ENCODE assay signal across 18 cellular contexts in genomic region chr10:33653584-33654367, GRCh38.
A peak's percentile ranks its signal among the peaks of the same experiment; 100 is the strongest.
DNase-seq lines count a peak whose midpoint lies in the region; ATAC-seq, FAIRE-seq and TF ChIP-seq lines count a peak whose summit lies in the region.
"Had no signal": no experiment of that assay in that cellular context is flagged by ENCODE, and none has a peak within 500 bp of the region (broad histone marks: within the 10 kb centered on the region; RNA-seq: fewer than 3 reads in every experiment).

No MANE protein-coding gene starts in this region.

- H4K20me1 ChIP-seq in endothelial cell of umbilical vein (replicated peaks; ENCODE audit: control insufficient read depth, extremely low read depth, insufficient read depth, low read length) (no peaks in the 10 kb centered on the region), osteoblast (ENCODE audit: insufficient read depth, low read length) (no peaks in the 10 kb centered on the region)

- peaks cover 7% of the 10 kb centered on the region for H3K4me1 Mint-ChIP-seq in osteocyte (ENCODE audit: unreplicated experiment)
- H3K4me1 Mint-ChIP-seq: IgD-negative memory B cell, memory B cell had no signal

- H3K9me3 ChIP-seq in endothelial cell of umbilical vein (replicated peaks; ENCODE audit: control insufficient read depth, insufficient read depth, low read length): no peaks in the 10 kb centered on the region
- H3K9me3 ChIP-seq in osteoblast (ENCODE audit: low read depth, low read length): no peaks in the 10 kb centered on the region
- H3K9me3 ChIP-seq: ovary had no signal

- H3K27ac ChIP-seq in endothelial cell of umbilical vein (ENCODE audit: insufficient read depth, low read depth, low read length): no peak overlapping the region
- H3K27ac ChIP-seq in osteoblast (ENCODE audit: low read depth, low read length): no peak overlapping the region
- H3K27ac ChIP-seq: body of pancreas, ovary, tibial nerve had no signal

- CTCF ChIA-PET in endothelial cell of umbilical vein (lab: Charles Lee): interaction anchor here (0.8 to 1.4 kb wide), 5 partner anchors 8 to 321 kb away, joined by 3 to 4 read pairs (median 3); no protein-coding TSS in a partner anchor

- H3K36me3 ChIP-seq in endothelial cell of umbilical vein (ENCODE audit: control insufficient read depth in 2 of 2, extremely low read depth in 1 of 2, insufficient read depth in 2 of 2, low read length in 2 of 2): no peaks in the 10 kb centered on the region
- no peaks in the 10 kb centered on the region for H3K36me3 ChIP-seq in osteoblast (ENCODE audit: insufficient read depth, low read length)
- H3K36me3 ChIP-seq: ovary, tibial nerve had no signal

- H3K79me2 ChIP-seq in endothelial cell of umbilical vein (ENCODE audit: control insufficient read depth, insufficient read depth, low read length): no peaks in the 10 kb centered on the region
- H3K79me2 ChIP-seq in osteoblast (ENCODE audit: insufficient read depth, low read length): no peaks in the 10 kb centered on the region

- no peak overlapping the region for H3K27ac Mint-ChIP-seq in osteocyte (ENCODE audit: unreplicated experiment)
- H3K27ac Mint-ChIP-seq: activated CD4-positive, alpha-beta T cell treated with anti-CD3 and anti-CD28 coated beads, Interleukin-2, amount 10 ng/mL, durations not matched to agents 7 days and 5 days; IgD-negative memory B cell; memory B cell had no signal

- dilution Hi-C loops in endothelial cell of umbilical vein (cut with MboI; ENCODE audit: extremely low pct_ligation_motif_present, low sequenced_read_pairs): no loop called here

- H3K4me3 ChIP-seq in endothelial cell of umbilical vein (replicated peaks in 1 of 3; ENCODE audit: insufficient read depth in 1 of 3, low read depth in 1 of 3, low read length in 3 of 3): no peak overlapping the region
- H3K4me3 ChIP-seq in osteoblast (ENCODE audit: insufficient read depth, low read length): no peak overlapping the region
- H3K4me3 ChIP-seq: body of pancreas, ovary, tibial nerve had no signal

- TF ChIP-seq CTCF in endothelial cell of umbilical vein (IDR thresholded peaks at IDR 0.05; ENCODE audit: extremely low read depth in 1 of 2, insufficient read depth in 1 of 2, low read depth in 1 of 2, low read length in 2 of 2) (no peak), osteoblast (IDR thresholded peaks at IDR 0.05; ENCODE audit: extremely low read depth, low read depth, low read length) (no peak), osteocyte (IDR thresholded peaks at IDR 0.05) (no peak)

- peak; percentile 75 for DNase-seq in GM04504 (ENCODE audit: low read depth)
- peak; percentile 26 for DNase-seq in RCC 7860 (ENCODE audit: low spot score)
- no peak for DNase-seq in endothelial cell of umbilical vein (ENCODE audit: low read depth, low spot score)
- peak; percentile 55 for DNase-seq in osteoblast (ENCODE audit: insufficient read length, low spot score, missing footprints)
- no peak for DNase-seq in osteocyte (ENCODE audit: extremely low spot score, unreplicated experiment)
- DNase-seq in cerebellum (ENCODE audit: low spot score): no peak
- DNase-seq in NCI-H2171 (lab: John Stamatoyannopoulos, UW): no peak
- DNase-seq: activated CD4-positive, alpha-beta T cell treated with anti-CD3 and anti-CD28 coated beads, Interleukin-2, amount 10 ng/mL, durations not matched to agents 7 days and 5 days; body of pancreas; NCI-H1930; ovary; stimulated activated CD4-positive, alpha-beta T cell treated with anti-CD3 and anti-CD28 coated beads, Interleukin-12 subunit alpha, Interleukin-12 subunit beta, amount 100 ng/mL, for 4 hours; T-helper 2 cell had no signal

- FAIRE-seq in RCC 7860 (lab: Jason Lieb, UNC) (peak; percentile 75), endothelial cell of umbilical vein (lab: Jason Lieb, UNC) (peak; percentile 43)
- FAIRE-seq: endometrium had no signal

- TF ChIP-seq POLR2A in endothelial cell of umbilical vein (IDR thresholded peaks at IDR 0.05; ENCODE audit: low read depth, low read length): no peak

- intact Hi-C loops in endothelial cell of umbilical vein (cut with micrococcal nuclease): no loop called here

- H3K9me1 ChIP-seq in endothelial cell of umbilical vein (replicated peaks; ENCODE audit: control insufficient read depth, extremely low read depth, insufficient read depth, low read length): no peaks in the 10 kb centered on the region

- no peaks in the 10 kb centered on the region for H3K27me3 Mint-ChIP-seq in osteocyte (ENCODE audit: unreplicated experiment)
- H3K27me3 Mint-ChIP-seq: activated CD4-positive, alpha-beta T cell treated with anti-CD3 and anti-CD28 coated beads, Interleukin-2, amount 10 ng/mL, durations not matched to agents 7 days and 5 days; IgD-negative memory B cell; memory B cell had no signal

- no peak overlapping the region for H3K4me2 ChIP-seq in endothelial cell of umbilical vein (ENCODE audit: insufficient read depth, low read length)
- H3K4me2 ChIP-seq in osteoblast (ENCODE audit: insufficient read depth, low read length): peak overlapping the region; percentile 14

- H3K9me3 Mint-ChIP-seq in osteocyte (ENCODE audit: unreplicated experiment): peaks cover 19% of the 10 kb centered on the region

- no peak overlapping the region for H3K4me3 Mint-ChIP-seq in osteocyte (ENCODE audit: unreplicated experiment)
- H3K4me3 Mint-ChIP-seq: activated CD4-positive, alpha-beta T cell treated with anti-CD3 and anti-CD28 coated beads, Interleukin-2, amount 10 ng/mL, durations not matched to agents 7 days and 5 days; IgD-negative memory B cell; memory B cell had no signal

- H3K27me3 ChIP-seq in endothelial cell of umbilical vein (ENCODE audit: control insufficient read depth in 2 of 2, insufficient read depth in 2 of 2, low read length in 2 of 2) (no peaks in the 10 kb centered on the region), osteoblast (ENCODE audit: insufficient read depth, low read length) (no peaks in the 10 kb centered on the region)
- H3K27me3 ChIP-seq: body of pancreas, ovary, tibial nerve had no signal

- peaks cover 2% of the 10 kb centered on the region for H3K4me1 ChIP-seq in endothelial cell of umbilical vein (ENCODE audit: control insufficient read depth, extremely low read depth, insufficient read depth, low read length)
- peaks cover 10% of the 10 kb centered on the region for H3K4me1 ChIP-seq in osteoblast (ENCODE audit: insufficient read depth, low read length)
- H3K4me1 ChIP-seq: body of pancreas, tibial nerve had no signal

- H2AFZ ChIP-seq in endothelial cell of umbilical vein (ENCODE audit: low read depth, low read length) (no peak overlapping the region), osteoblast (ENCODE audit: low read length) (no peak overlapping the region)

- POLR2A ChIA-PET in endothelial cell of umbilical vein (lab: Charles Lee): no interaction called here

- no peak for ATAC-seq in HG03097 (IDR thresholded peaks at IDR 0.05; ENCODE audit: low FRiP score, unreplicated experiment)
- ATAC-seq: body of pancreas had no signal

- BruUV-seq in endothelial cell of umbilical vein (replicated peaks; lab: Mats Ljungman, UMichigan): no TSS peak

- H3K9ac ChIP-seq in endothelial cell of umbilical vein (replicated peaks; ENCODE audit: extremely low read depth, insufficient read depth, low read length): no peak overlapping the region

- no peaks in the 10 kb centered on the region for H3K36me3 Mint-ChIP-seq in osteocyte (ENCODE audit: unreplicated experiment)
- H3K36me3 Mint-ChIP-seq: IgD-negative memory B cell, memory B cell had no signal

TF ChIP-seq in endothelial cell of umbilical vein, 7 proteins besides CTCF, POLR2A, EP300 and RAD21:
- TF ChIP-seq MAX (IDR thresholded peaks at IDR 0.05; ENCODE audit: insufficient read depth, insufficient read length) (no peak), POLR2AphosphoS5 (IDR thresholded peaks at IDR 0.05; ENCODE audit: insufficient read depth, low read depth, low read length) (no peak), EZH2 (IDR thresholded peaks at IDR 0.05; ENCODE audit: borderline replicate concordance, low read depth, low read length, severe bottlenecking) (no peak), GATA2 (IDR thresholded peaks at IDR 0.05; ENCODE audit: insufficient read depth, insufficient read length, low read depth, low read length) (peak; percentile 47), JUN (IDR thresholded peaks at IDR 0.05; ENCODE audit: borderline replicate concordance, insufficient read depth, insufficient read length, low read depth) (no peak), FOS (IDR thresholded peaks at IDR 0.05; ENCODE audit: borderline replicate concordance, insufficient read depth, low read length) (peak; percentile 29), MYC (IDR thresholded peaks at IDR 0.05; ENCODE audit: low read depth, low read length) (no peak)

Comparison
In these comparisons a context has a peak if more than half of its experiments do, and no peak if none do; other contexts are left out.
1. DNase-seq: peak in GM04504 (single experiment), RCC 7860 (single experiment) and osteoblast (single experiment); none in endothelial cell of umbilical vein (single experiment), osteocyte (single experiment), cerebellum (single experiment) and NCI-H2171 (single experiment).